Comparison of ENCODE assay signal across 8 cellular contexts in the genomic region with DNA sequence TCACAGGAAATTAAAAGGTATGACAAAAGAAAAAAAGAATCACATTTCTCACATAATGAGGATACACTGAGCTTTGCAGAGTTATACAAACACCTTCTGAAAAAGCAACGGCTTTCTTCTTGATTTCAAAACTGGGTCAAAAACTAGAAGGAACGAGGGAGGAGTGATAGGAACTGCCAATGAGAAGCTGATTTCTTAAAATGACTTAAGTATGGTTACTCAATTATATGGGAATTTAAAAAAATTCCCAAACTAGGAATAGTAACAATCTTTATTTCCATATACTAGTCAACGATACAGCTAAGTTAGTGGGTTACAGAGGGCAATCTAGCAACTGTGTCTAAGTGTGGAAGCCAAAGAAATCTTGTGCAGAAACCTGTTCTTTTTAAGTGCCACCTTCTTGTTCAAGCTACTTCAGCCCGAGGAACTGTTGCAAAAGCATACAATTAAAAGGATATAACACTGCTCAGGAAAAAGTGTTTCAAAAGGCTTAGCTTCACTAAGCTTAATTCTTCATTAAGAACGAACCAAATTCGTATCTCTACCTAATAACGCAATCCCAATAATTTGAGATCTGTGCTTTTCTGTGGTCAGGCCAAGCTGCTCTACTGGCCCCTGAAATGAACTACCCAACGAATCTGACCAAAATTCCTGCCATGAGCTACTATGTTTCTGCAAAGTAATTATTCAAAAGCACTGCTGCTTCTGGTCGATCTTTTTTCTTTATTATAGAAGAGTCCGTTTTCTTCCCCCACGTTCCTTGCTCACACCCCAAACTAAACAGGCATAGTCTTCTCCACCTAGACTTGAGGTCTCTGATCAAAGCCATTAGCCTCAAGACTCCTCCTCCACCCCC. TPM values are rescaled to one million over a fixed set of nuclear protein-coding genes. Genes with fewer than 3 reads are reported as not detected.
A peak's percentile ranks its signal among the peaks of the same experiment; 100 is the strongest.
DNase-seq lines count a peak whose midpoint lies in the region; TF ChIP-seq lines count a peak whose summit lies in the region.

No MANE protein-coding gene starts in this region.

- H3K36me3 Mint-ChIP-seq in activated T-cell treated with anti-CD3 and anti-CD28 coated beads, Interleukin-2, amount 50 U/mL, for 24 hours (ENCODE audit: low read depth) = peaks cover 38% of the 10 kb centered on the region

- H3K9me3 ChIP-seq in hepatocyte (ENCODE audit: low read depth) (no peaks in the 10 kb centered on the region), stomach smooth muscle (ENCODE audit: control insufficient read depth in 2 of 2, low read length in 2 of 2) (no peaks in the 10 kb centered on the region)

- peaks cover 38% of the 10 kb centered on the region for H3K4me1 ChIP-seq in hepatocyte (ENCODE audit: insufficient read depth)
- peaks cover 26% of the 10 kb centered on the region for H3K4me1 ChIP-seq in stomach smooth muscle (ENCODE audit: control insufficient read depth, insufficient read depth, low read length)

- no peaks in the 10 kb centered on the region for H3K9me3 Mint-ChIP-seq in activated T-cell treated with anti-CD3 and anti-CD28 coated beads, Interleukin-2, amount 50 U/mL, for 24 hours

- H3K27ac Mint-ChIP-seq in activated T-cell treated with anti-CD3 and anti-CD28 coated beads, Interleukin-2, amount 50 U/mL, for 24 hours = peak overlapping the region; percentile 95

- TF ChIP-seq CTCF in WI38 (IDR thresholded peaks at IDR 0.05; ENCODE audit: low read depth, low read length) = no peak
- TF ChIP-seq CTCF in hepatocyte (IDR thresholded peaks at IDR 0.05; ENCODE audit: poor library complexity) = no peak

- H3K4me3 Mint-ChIP-seq in activated T-cell treated with anti-CD3 and anti-CD28 coated beads, Interleukin-2, amount 50 U/mL, for 24 hours = peak overlapping the region; percentile 90

- no peaks in the 10 kb centered on the region for H3K9me2 ChIP-seq in hepatocyte (replicated peaks; ENCODE audit: insufficient read depth)

- H3K27ac ChIP-seq in hepatocyte (peak overlapping the region; percentile 96), stomach smooth muscle (ENCODE audit: low read length) (peak overlapping the region; percentile 50)

- H3K27me3 Mint-ChIP-seq in activated T-cell treated with anti-CD3 and anti-CD28 coated beads, Interleukin-2, amount 50 U/mL, for 24 hours = no peaks in the 10 kb centered on the region

- H3K4me2 ChIP-seq in hepatocyte = peak overlapping the region; percentile 92

- H3K27me3 ChIP-seq in hepatocyte = no peaks in the 10 kb centered on the region
- no peaks in the 10 kb centered on the region for H3K27me3 ChIP-seq in stomach smooth muscle (ENCODE audit: control insufficient read depth in 1 of 2, insufficient read depth in 2 of 2, low read length in 2 of 2)

- H3K36me3 ChIP-seq in hepatocyte (replicated peaks; ENCODE audit: insufficient read depth, low read depth) = no peaks in the 10 kb centered on the region
- H3K36me3 ChIP-seq in stomach smooth muscle (ENCODE audit: control insufficient read depth in 2 of 2, insufficient read depth in 2 of 2, low read length in 2 of 2) = no peaks in the 10 kb centered on the region

- peak overlapping the region; percentile 72 to 92 for H3K9ac ChIP-seq in stomach smooth muscle (ENCODE audit: low read length in 2 of 2)

- 53% methylated on average over 11 of the region's 11 CpGs for WGBS in hepatocyte (ENCODE audit: low lambda C conversion rate, missing lambda C conversion rate)

- H4K20me1 ChIP-seq in hepatocyte (ENCODE audit: insufficient read depth, poor library complexity, severe bottlenecking) = peaks cover 32% of the 10 kb centered on the region

- H3K4me3 ChIP-seq in WI38 (ENCODE audit: low read depth, low read length) (peak overlapping the region; percentile 90), hepatocyte (peak overlapping the region; percentile 90), stomach smooth muscle (ENCODE audit: low read length in 2 of 2) (peak overlapping the region; percentile 89 to 90)

- peaks cover 58% of the 10 kb centered on the region for H3K79me2 ChIP-seq in hepatocyte

- no peak overlapping the region for H2AFZ ChIP-seq in hepatocyte

- H3K4me1 Mint-ChIP-seq in activated T-cell treated with anti-CD3 and anti-CD28 coated beads, Interleukin-2, amount 50 U/mL, for 24 hours (ENCODE audit: low read depth) = peaks cover 74% of the 10 kb centered on the region

- no peak for DNase-seq in activated T-cell treated with anti-CD3 and anti-CD28 coated beads, Interleukin-2, amount 50 U/mL, for 24 hours
- DNase-seq in activated T-cell treated with anti-CD3 and anti-CD28 coated beads, Interleukin-2, amount 50 U/mL, for 48 hours = no peak
- DNase-seq in hepatocyte (ENCODE audit: low spot score) (no peak), DMS153 (lab: John Stamatoyannopoulos, UW) (no peak), NCI-H510A (lab: John Stamatoyannopoulos, UW) (no peak), NCI-H2171 treated with DMSO at 0.1 percent for 48 hours (lab: John Stamatoyannopoulos, UW) (no peak)

RNA-seq across cellular contexts. Expression of a gene that starts 1.9 kb away (rescaled TPM):
- 41.9 and 45.2 TPM in 2 replicates for total RNA-seq in hepatocyte
- 9.3 and 10.8 TPM in 2 replicates for polyA plus RNA-seq in hepatocyte
